33 cellular contexts compared by ENCODE assay signal in genomic region chr1:29447368-29447767, GRCh38.
"Had no signal": no experiment of that assay in that cellular context is flagged by ENCODE, and none has a peak within 500 bp of the region (broad histone marks: within the 10 kb centered on the region; RNA-seq: fewer than 3 reads in every experiment).

No MANE protein-coding gene starts in this region.

- H3K4me3 ChIP-seq: MG63 had no signal

- H3K9me3 ChIP-seq: MG63 had no signal

- H3K4me2 ChIP-seq: KMS-11 had no signal

- H3K27ac ChIP-seq: KMS-11 had no signal

- H3K36me3 ChIP-seq: MG63 had no signal

- H3K27me3 ChIP-seq: MG63 had no signal

- H3K9ac ChIP-seq: KMS-11 had no signal

- DNase-seq: Karpas-422, Kasumi-1, KG1, MG63, MM.1S, MV-4-11, NCI-H1048, NCI-H1092, NCI-H1092 treated with DMSO at 0.1 percent for 48 hours, NCI-H1105, NCI-H1105 treated with DMSO at 0.1 percent for 48 hours, NCI-H1417, NCI-H1417 treated with DMSO at 0.1 percent for 48 hours, NCI-H1436, NCI-H1436 treated with DMSO at 0.1 percent for 48 hours, NCI-H146, NCI-H1694, NCI-H1694 treated with DMSO at 0.1 percent for 48 hours, NCI-H187, NCI-H187 treated with DMSO at 0.1 percent for 48 hours, NCI-H1930, NCI-H2029, NCI-H2029 treated with DMSO at 0.1 percent for 48 hours, NCI-H2081, NCI-H2081 treated with DMSO at 0.1 percent for 48 hours, NCI-H2107, NCI-H2171, NCI-H2171 treated with DMSO at 0.1 percent for 48 hours, NCI-H226, NCI-H345, NCI-H446, NCI-H446 treated with DMSO at 0.1 percent for 48 hours had no signal
